In the genomic region with DNA sequence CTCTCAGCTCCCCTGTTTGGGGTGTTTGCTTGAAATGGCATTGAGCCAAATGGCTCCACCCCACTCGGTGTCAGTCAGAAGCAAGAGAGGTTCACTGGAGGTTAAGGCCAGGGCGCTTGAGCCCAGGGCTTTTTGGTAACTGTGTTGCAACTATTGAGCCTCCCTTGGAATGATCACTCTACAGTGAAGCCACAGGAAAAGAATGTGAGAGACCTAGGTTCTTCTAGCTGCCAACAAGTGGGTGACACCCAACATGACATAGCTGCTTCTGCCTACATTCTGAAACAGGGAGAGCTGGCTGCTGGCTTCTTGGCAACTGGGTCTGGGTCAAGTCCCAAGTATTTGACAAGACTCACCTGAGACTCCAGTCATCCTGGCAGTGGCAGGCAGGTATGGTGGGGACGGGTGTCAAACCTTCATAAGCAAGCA, we compare ENCODE assay signal across 1 cellular context.
TF ChIP-seq lines count a peak whose summit lies in the region.

No MANE protein-coding gene starts in this region.

TF ChIP-seq in IMR-90, 13 proteins besides CTCF, POLR2A, EP300 and RAD21 (continued from another document):
- TF ChIP-seq, protein P1, sequence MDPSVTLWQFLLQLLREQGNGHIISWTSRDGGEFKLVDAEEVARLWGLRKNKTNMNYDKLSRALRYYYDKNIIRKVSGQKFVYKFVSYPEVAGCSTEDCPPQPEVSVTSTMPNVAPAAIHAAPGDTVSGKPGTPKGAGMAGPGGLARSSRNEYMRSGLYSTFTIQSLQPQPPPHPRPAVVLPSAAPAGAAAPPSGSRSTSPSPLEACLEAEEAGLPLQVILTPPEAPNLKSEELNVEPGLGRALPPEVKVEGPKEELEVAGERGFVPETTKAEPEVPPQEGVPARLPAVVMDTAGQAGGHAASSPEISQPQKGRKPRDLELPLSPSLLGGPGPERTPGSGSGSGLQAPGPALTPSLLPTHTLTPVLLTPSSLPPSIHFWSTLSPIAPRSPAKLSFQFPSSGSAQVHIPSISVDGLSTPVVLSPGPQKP (IDR thresholded peaks at IDR 0.05; ENCODE audit: borderline replicate concordance, low read depth, low read length): no peak
- TF ChIP-seq RFX5 (IDR thresholded peaks at IDR 0.05; ENCODE audit: low read depth, low read length): no peak
- TF ChIP-seq MXI1 (IDR thresholded peaks at IDR 0.05; ENCODE audit: borderline replicate concordance, low read depth, low read length): no peak
- no peak for TF ChIP-seq CHD1 (IDR thresholded peaks at IDR 0.05; ENCODE audit: low read depth, low read length)
- TF ChIP-seq, protein P2, sequence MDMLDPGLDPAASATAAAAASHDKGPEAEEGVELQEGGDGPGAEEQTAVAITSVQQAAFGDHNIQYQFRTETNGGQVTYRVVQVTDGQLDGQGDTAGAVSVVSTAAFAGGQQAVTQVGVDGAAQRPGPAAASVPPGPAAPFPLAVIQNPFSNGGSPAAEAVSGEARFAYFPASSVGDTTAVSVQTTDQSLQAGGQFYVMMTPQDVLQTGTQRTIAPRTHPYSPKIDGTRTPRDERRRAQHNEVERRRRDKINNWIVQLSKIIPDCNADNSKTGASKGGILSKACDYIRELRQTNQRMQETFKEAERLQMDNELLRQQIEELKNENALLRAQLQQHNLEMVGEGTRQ (IDR thresholded peaks at IDR 0.05; ENCODE audit: low read depth, low read length): no peak
- no peak for TF ChIP-seq MAFK (IDR thresholded peaks at IDR 0.05; ENCODE audit: low read depth, low read length)
- no peak for TF ChIP-seq SMC3 (IDR thresholded peaks at IDR 0.05; ENCODE audit: low read depth, low read length)
- no peak for TF ChIP-seq NFE2L2 (IDR thresholded peaks at IDR 0.05; ENCODE audit: low read depth, low read length)
- TF ChIP-seq CEBPB (IDR thresholded peaks at IDR 0.05; ENCODE audit: low read depth, low read length): no peak
- no peak for TF ChIP-seq BHLHE40 (IDR thresholded peaks at IDR 0.05; ENCODE audit: low read depth, low read length)
